Comparison of ENCODE assay signal across 19 cellular contexts in the genomic region with DNA sequence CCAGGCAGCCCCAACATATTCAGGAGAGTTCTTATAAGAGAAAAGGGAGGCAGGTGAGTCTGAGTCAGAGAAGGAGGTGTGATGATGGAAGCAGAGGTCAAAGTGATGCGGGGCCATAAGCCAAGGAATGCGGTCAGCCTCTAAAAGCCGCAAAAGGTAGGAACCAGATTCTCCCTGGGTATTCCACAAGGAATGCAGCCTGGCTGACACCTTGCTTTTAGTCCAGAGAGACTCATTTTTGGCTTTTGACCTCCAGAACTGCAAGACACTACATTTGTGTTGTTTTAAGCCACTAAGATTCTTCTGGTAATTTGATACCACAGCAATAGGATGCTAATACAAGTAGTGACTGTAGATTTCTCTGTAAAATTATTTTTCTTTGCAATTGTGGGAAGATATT.
A peak's percentile ranks its signal among the peaks of the same experiment; 100 is the strongest.
DNase-seq lines count a peak whose midpoint lies in the region; ATAC-seq and TF ChIP-seq lines count a peak whose summit lies in the region.
"Had no signal": no experiment of that assay in that cellular context is flagged by ENCODE, and none has a peak within 500 bp of the region (broad histone marks: within the 10 kb centered on the region; RNA-seq: fewer than 3 reads in every experiment).

No MANE protein-coding gene starts in this region.

- no peak overlapping the region for H3K9ac ChIP-seq in IMR-90 (ENCODE audit: low read depth, low read length)
- H3K9ac ChIP-seq: BLaER1, GM23248, KMS-11 had no signal

- H3K4me2 ChIP-seq in IMR-90 (ENCODE audit: low read depth, low read length): no peak overlapping the region
- H3K4me2 ChIP-seq: BLaER1, KMS-11 had no signal

- H3K9me1 ChIP-seq in IMR-90 (ENCODE audit: insufficient read depth, low read length): no peaks in the 10 kb centered on the region

- no peak overlapping the region for H3K56ac ChIP-seq in IMR-90 (ENCODE audit: extremely low read depth, insufficient read depth, low read length)

- no peak overlapping the region for H3K14ac ChIP-seq in IMR-90 (replicated peaks; ENCODE audit: low read depth, low read length)

- no peak for TF ChIP-seq CTCF in IMR-90 (conservative IDR thresholded peaks at IDR 0.05; ENCODE audit: low read depth, low read length)
- TF ChIP-seq CTCF in astrocyte of the spinal cord (IDR thresholded peaks at IDR 0.05; ENCODE audit: low read depth, low read length): no peak
- no peak for TF ChIP-seq CTCF in foreskin fibroblast (IDR thresholded peaks at IDR 0.05; ENCODE audit: low read depth, low read length)

- POLR2A ChIA-PET in IMR-90 (lab: Charles Lee; ENCODE audit: unreplicated experiment): no interaction called here

- H3K27me3 ChIP-seq in IMR-90 (ENCODE audit: control insufficient read depth, insufficient read depth, low read length): 0 out of 2 replicates have a peak, but pooled peaks cover 2% of the 10 kb centered on the region
- H3K27me3 ChIP-seq: BLaER1, SJCRH30 had no signal

- H2BK15ac ChIP-seq in IMR-90 (ENCODE audit: low read depth, low read length): no peak overlapping the region

- in situ Hi-C loops in IMR-90 (cut with MboI; ENCODE audit: low sequenced_read_pairs): no loop called here
- in situ Hi-C loops in astrocyte of the spinal cord (cut with HindIII; ENCODE audit: low sequenced_read_pairs): no loop called here
- in situ Hi-C loops in ACHN (cut with HindIII; ENCODE audit: low pct_ligation_motif_present, low pct_unique_long_range_greater_than_20kb, low sequenced_read_pairs): no loop called here

- CTCF ChIA-PET in IMR-90 (lab: Yijun Ruan, JAX): no interaction called here

- H3K4me3 ChIP-seq in IMR-90 (ENCODE audit: insufficient read depth, low read depth, low read length) (no peak overlapping the region), astrocyte of the spinal cord (ENCODE audit: low read depth, low read length) (no peak overlapping the region), foreskin fibroblast (ENCODE audit: low read depth in 1 of 2, low read length in 2 of 2) (no peak overlapping the region)
- H3K4me3 ChIP-seq: BLaER1, GM23248, SJCRH30 had no signal

- intact Hi-C loops in IMR-90 (cut with micrococcal nuclease): no loop called here

- no peaks in the 10 kb centered on the region for H3K79me1 ChIP-seq in IMR-90 (ENCODE audit: low read depth in 1 of 2, low read length in 2 of 2)

- no TSS peak for BruUV-seq in IMR-90 (replicated peaks; lab: Mats Ljungman, UMichigan)

- no peak overlapping the region for H3K23ac ChIP-seq in IMR-90 (ENCODE audit: low read depth, low read length)

- no peak overlapping the region for H2BK5ac ChIP-seq in IMR-90 (ENCODE audit: low read depth, low read length, poor library complexity, severe bottlenecking)

- no peak overlapping the region for H2AFZ ChIP-seq in IMR-90 (replicated peaks; ENCODE audit: low read length, poor library complexity)
- H2AFZ ChIP-seq: GM23248 had no signal

- 100% methylated on average over 1 of the region's 3 CpGs; no CpG with 5 or more reads in 1 of the 2 experiments for WGBS in IMR-90 (ENCODE audit: extremely low coverage in 2 of 2, insufficient read length in 1 of 2), 2 experiments

- H3K4me1 ChIP-seq in IMR-90 (ENCODE audit: control insufficient read depth, insufficient read depth, low read length): no peaks in the 10 kb centered on the region
- H3K4me1 ChIP-seq: BLaER1, SJCRH30 had no signal

- H3K18ac ChIP-seq in IMR-90 (ENCODE audit: low read depth, low read length): no peak overlapping the region

- no peaks in the 10 kb centered on the region for H3K36me3 ChIP-seq in IMR-90 (ENCODE audit: control insufficient read depth, insufficient read depth, low read length)
- H3K36me3 ChIP-seq: BLaER1, SJCRH30 had no signal

- ATAC-seq in IMR-90 (ENCODE audit: low read depth): no peak

- no peak overlapping the region for H4K91ac ChIP-seq in IMR-90 (ENCODE audit: insufficient read depth, low read depth, low read length)

- no peak overlapping the region for H2BK120ac ChIP-seq in IMR-90 (ENCODE audit: low read depth, low read length)

- no peaks in the 10 kb centered on the region for H4K20me1 ChIP-seq in IMR-90 (ENCODE audit: insufficient read depth, low read length)
- H4K20me1 ChIP-seq: BLaER1 had no signal

- dilution Hi-C loops in IMR-90 (cut with HindIII; ENCODE audit: low sequenced_read_pairs, unreplicated experiment): no loop called here

- 0 out of 2 replicates have a peak, but pooled peaks cover 2% of the 10 kb centered on the region for H3K9me3 ChIP-seq in IMR-90 (ENCODE audit: control insufficient read depth, insufficient read depth, low read length)
- H3K9me3 ChIP-seq: BLaER1, SJCRH30 had no signal

- H2AK9ac ChIP-seq in IMR-90 (replicated peaks; ENCODE audit: low read depth, low read length, poor library complexity): no peak overlapping the region

- no peak overlapping the region for H4K5ac ChIP-seq in IMR-90 (ENCODE audit: low read depth, low read length)

- TF ChIP-seq POLR2A in IMR-90 (IDR thresholded peaks at IDR 0.05; ENCODE audit: low read depth, low read length): no peak

- no peak overlapping the region for H3K4ac ChIP-seq in IMR-90 (ENCODE audit: low read depth, low read length)

- no peak for TF ChIP-seq RAD21 in IMR-90 (IDR thresholded peaks at IDR 0.05; ENCODE audit: low read length)

- no peak overlapping the region for H3K27ac ChIP-seq in IMR-90 (ENCODE audit: insufficient read depth, low read length)
- H3K27ac ChIP-seq: BLaER1, GM23248, KMS-11, SJCRH30 had no signal

- H2BK20ac ChIP-seq in IMR-90 (ENCODE audit: low read depth, low read length): no peak overlapping the region

- peak; percentile 40 for DNase-seq in IMR-90
- DNase-seq in astrocyte of the spinal cord (ENCODE audit: low read depth, low spot score): peak; percentile 48
- peak; percentile 10 to 32 for DNase-seq in foreskin fibroblast
- no peak for DNase-seq in activated gamma-delta T cell (lab: John Stamatoyannopoulos, UW)
- DNase-seq in activated naive CD4-positive, alpha-beta T cell (lab: John Stamatoyannopoulos, UW): no peak
- DNase-seq in COLO668 (lab: John Stamatoyannopoulos, UW; ENCODE audit: unreplicated experiment): no peak
- DNase-seq in ACHN: no peak
- DNase-seq: CD4-positive, alpha-beta T cell; DND-41; GM23248; H9; NCI-H1694 treated with DMSO at 0.1 percent for 48 hours; NCI-H2081 treated with DMSO at 0.1 percent for 48 hours; NCI-H2171 treated with DMSO at 0.1 percent for 48 hours; NCI-H524 treated with DMSO at 0.1 percent for 48 hours; NCI-H82; SJCRH30 had no signal

- no peak overlapping the region for H4K8ac ChIP-seq in IMR-90 (ENCODE audit: low read depth in 2 of 2, low read length in 2 of 2)

- no peak overlapping the region for H2AK5ac ChIP-seq in IMR-90 (ENCODE audit: low read depth, low read length)

TF ChIP-seq in IMR-90, 13 proteins besides CTCF, POLR2A, EP300 and RAD21:
- TF ChIP-seq BHLHE40 (IDR thresholded peaks at IDR 0.05; ENCODE audit: low read depth, low read length) (no peak), MXI1 (IDR thresholded peaks at IDR 0.05; ENCODE audit: borderline replicate concordance, low read depth, low read length) (no peak), SMC3 (IDR thresholded peaks at IDR 0.05; ENCODE audit: low read depth, low read length) (no peak), FOS (IDR thresholded peaks at IDR 0.05; ENCODE audit: low read depth, low read length) (no peak), CEBPB (IDR thresholded peaks at IDR 0.05; ENCODE audit: low read depth, low read length) (no peak), RCOR1 (IDR thresholded peaks at IDR 0.05; ENCODE audit: insufficient replicate concordance, low read length) (no peak), NFE2L2 (IDR thresholded peaks at IDR 0.05; ENCODE audit: low read depth, low read length) (no peak), MAZ (IDR thresholded peaks at IDR 0.05; ENCODE audit: borderline replicate concordance, low read depth, low read length) (no peak), RFX5 (IDR thresholded peaks at IDR 0.05; ENCODE audit: low read depth, low read length) (no peak)
- TF ChIP-seq, protein P1, sequence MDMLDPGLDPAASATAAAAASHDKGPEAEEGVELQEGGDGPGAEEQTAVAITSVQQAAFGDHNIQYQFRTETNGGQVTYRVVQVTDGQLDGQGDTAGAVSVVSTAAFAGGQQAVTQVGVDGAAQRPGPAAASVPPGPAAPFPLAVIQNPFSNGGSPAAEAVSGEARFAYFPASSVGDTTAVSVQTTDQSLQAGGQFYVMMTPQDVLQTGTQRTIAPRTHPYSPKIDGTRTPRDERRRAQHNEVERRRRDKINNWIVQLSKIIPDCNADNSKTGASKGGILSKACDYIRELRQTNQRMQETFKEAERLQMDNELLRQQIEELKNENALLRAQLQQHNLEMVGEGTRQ (IDR thresholded peaks at IDR 0.05; ENCODE audit: low read depth, low read length): no peak

Comparison
In these comparisons a context has a peak if more than half of its experiments do, and no peak if none do; other contexts are left out.
1. DNase-seq: peak in IMR-90 (single experiment), astrocyte of the spinal cord (single experiment) and foreskin fibroblast (2 of 2); none in activated gamma-delta T cell (single experiment), activated naive CD4-positive, alpha-beta T cell (0 of 4), COLO668 (single experiment) and ACHN (single experiment).